Comparison of ENCODE assay signal across 8 cellular contexts in the genomic region with DNA sequence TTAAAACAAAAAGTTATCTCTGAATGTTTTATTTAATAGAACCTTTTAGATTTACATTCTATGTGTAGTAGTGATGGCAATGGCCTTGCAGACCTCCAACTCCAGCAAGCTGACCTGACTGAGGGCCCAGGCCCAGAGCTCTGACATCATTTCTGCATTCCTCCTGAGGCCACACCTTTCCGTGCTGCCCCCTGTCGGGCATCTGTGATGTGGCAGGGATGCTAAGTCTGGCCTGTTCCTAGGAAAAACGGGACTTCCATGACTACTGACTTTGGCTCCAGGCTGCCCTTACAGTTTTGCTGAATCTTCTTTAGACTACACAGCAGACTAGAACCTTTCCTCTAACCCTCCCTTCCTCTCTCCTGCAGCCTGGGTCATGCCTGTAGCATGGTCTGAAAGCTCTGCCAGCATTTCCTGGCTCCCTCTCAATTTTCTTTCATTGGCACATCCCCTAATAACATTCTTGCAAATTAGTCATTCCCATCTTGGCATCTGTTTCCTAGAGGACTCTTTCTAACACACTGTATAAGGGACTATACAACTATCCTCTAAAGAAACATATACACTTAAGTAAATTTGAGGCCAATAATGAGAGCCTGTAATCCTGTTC.
DNase-seq lines count a peak whose midpoint lies in the region; ATAC-seq and TF ChIP-seq lines count a peak whose summit lies in the region.

No MANE protein-coding gene starts in this region.

- no peaks in the 10 kb centered on the region for H3K9me2 ChIP-seq in neural cell (ENCODE audit: insufficient read depth, low read length)

- H3K9me3 ChIP-seq in neural cell (ENCODE audit: low read length) = no peaks in the 10 kb centered on the region
- no peaks in the 10 kb centered on the region for H3K9me3 ChIP-seq in CD8-positive, alpha-beta memory T cell (ENCODE audit: low read length)
- no peaks in the 10 kb centered on the region for H3K9me3 ChIP-seq in CD4-positive, alpha-beta memory T cell (ENCODE audit: control insufficient read depth in 1 of 2, low read length in 2 of 2)

- H3K4me1 Mint-ChIP-seq in CD8-positive, alpha-beta memory T cell = no peaks in the 10 kb centered on the region
- H3K4me1 Mint-ChIP-seq in CD4-positive, alpha-beta memory T cell = no peaks in the 10 kb centered on the region

- TF ChIP-seq EP300 in neural cell (conservative IDR thresholded peaks at IDR 0.05; ENCODE audit: poor library complexity, severe bottlenecking) = no peak

- H3K4me3 Mint-ChIP-seq in CD8-positive, alpha-beta memory T cell = no peak overlapping the region
- H3K4me3 Mint-ChIP-seq in CD4-positive, alpha-beta memory T cell = no peak overlapping the region

- no peak overlapping the region for H2AFZ ChIP-seq in neural cell (ENCODE audit: low read depth, low read length)

- no peak overlapping the region for H3K9ac ChIP-seq in neural cell (ENCODE audit: low read length)

- no peaks in the 10 kb centered on the region for H3F3A ChIP-seq in neural cell (ENCODE audit: insufficient read depth, low read length, poor library complexity, severe bottlenecking)

- TF ChIP-seq CTCF in HL-60 (IDR thresholded peaks at IDR 0.05; ENCODE audit: insufficient read depth, low read length) (peak; percentile 48), neural cell (IDR thresholded peaks at IDR 0.05; ENCODE audit: poor library complexity, severe bottlenecking) (peak; percentile 21)

- intact Hi-C loops in CD4-positive, alpha-beta memory T cell (cut with micrococcal nuclease) = no loop called here

- no peak for TF ChIP-seq RAD21 in neural cell (conservative IDR thresholded peaks at IDR 0.05)

- H3K27ac Mint-ChIP-seq in CD8-positive, alpha-beta memory T cell = no peak overlapping the region
- H3K27ac Mint-ChIP-seq in CD4-positive, alpha-beta memory T cell = no peak overlapping the region

- no peaks in the 10 kb centered on the region for H3K79me2 ChIP-seq in neural cell (replicated peaks; ENCODE audit: insufficient read depth, low read length)

- no peaks in the 10 kb centered on the region for H3K4me1 ChIP-seq in CD8-positive, alpha-beta memory T cell (ENCODE audit: insufficient read depth, low read length)
- no peaks in the 10 kb centered on the region for H3K4me1 ChIP-seq in CD4-positive, alpha-beta memory T cell (ENCODE audit: insufficient read depth, low read length)

- ATAC-seq in HG03521 (IDR thresholded peaks at IDR 0.05; ENCODE audit: unreplicated experiment) = no peak

- H3K4me3 ChIP-seq in HL-60 (replicated peaks; ENCODE audit: insufficient read depth, low read length) = no peak overlapping the region
- H3K4me3 ChIP-seq in neural cell (ENCODE audit: low read length) = no peak overlapping the region
- no peak overlapping the region for H3K4me3 ChIP-seq in CD8-positive, alpha-beta memory T cell (ENCODE audit: low read length)
- no peak overlapping the region for H3K4me3 ChIP-seq in CD4-positive, alpha-beta memory T cell (ENCODE audit: low read length in 2 of 2)

- H3K4me2 ChIP-seq in neural cell (ENCODE audit: low read length) = no peak overlapping the region

- CTCF ChIA-PET in CD8-positive, alpha-beta memory T cell (lab: Charles Lee) = no interaction called here
- CTCF ChIA-PET in CD4-positive, alpha-beta memory T cell (lab: Charles Lee; ENCODE audit: partially characterized antibody) = no interaction called here

- no peaks in the 10 kb centered on the region for H3K36me3 ChIP-seq in neural cell (ENCODE audit: insufficient read depth, low read length)
- no peaks in the 10 kb centered on the region for H3K36me3 ChIP-seq in CD8-positive, alpha-beta memory T cell (ENCODE audit: insufficient read depth, low read length)
- H3K36me3 ChIP-seq in CD4-positive, alpha-beta memory T cell (ENCODE audit: insufficient read depth, low read length) = no peaks in the 10 kb centered on the region

- POLR2A ChIA-PET in CD8-positive, alpha-beta memory T cell (lab: Charles Lee) = no interaction called here
- POLR2A ChIA-PET in CD4-positive, alpha-beta memory T cell (lab: Charles Lee; ENCODE audit: partially characterized antibody) = no interaction called here

- DNase-seq in DMS 273 (lab: John Stamatoyannopoulos, UW; ENCODE audit: unreplicated experiment) = peak; percentile 47
- no peak for DNase-seq in DMS 273 treated with DMSO at 0.1 percent for 48 hours (lab: John Stamatoyannopoulos, UW)
- peak in 1 of 2 experiments; percentile 8 for DNase-seq in HL-60 (ENCODE audit: low read depth in 1 of 2, low spot score in 1 of 2)
- DNase-seq in astrocyte of the hippocampus (ENCODE audit: low read depth, low spot score) = peak; percentile 79
- no peak for DNase-seq in CD8-positive, alpha-beta memory T cell
- no peak for DNase-seq in CD4-positive, alpha-beta memory T cell

- no peaks in the 10 kb centered on the region for H3K36me3 Mint-ChIP-seq in CD8-positive, alpha-beta memory T cell
- no peaks in the 10 kb centered on the region for H3K36me3 Mint-ChIP-seq in CD4-positive, alpha-beta memory T cell

- H3K27ac ChIP-seq in HL-60 (replicated peaks) (no peak overlapping the region), neural cell (ENCODE audit: low read length) (no peak overlapping the region)
- H3K27ac ChIP-seq in CD8-positive, alpha-beta memory T cell (ENCODE audit: low read depth, low read length) = no peak overlapping the region
- no peak overlapping the region for H3K27ac ChIP-seq in CD4-positive, alpha-beta memory T cell (ENCODE audit: low read depth, low read length)

- H3K27me3 ChIP-seq in HL-60 (ENCODE audit: insufficient read depth, poor library complexity, severe bottlenecking) (no peaks in the 10 kb centered on the region), neural cell (ENCODE audit: insufficient read depth, low read depth, low read length) (no peaks in the 10 kb centered on the region)
- no peaks in the 10 kb centered on the region for H3K27me3 ChIP-seq in CD8-positive, alpha-beta memory T cell (ENCODE audit: insufficient read depth, low read length, poor library complexity, severe bottlenecking)
- H3K27me3 ChIP-seq in CD4-positive, alpha-beta memory T cell (ENCODE audit: insufficient read depth, low read length) = no peaks in the 10 kb centered on the region

- no peaks in the 10 kb centered on the region for H3K27me3 Mint-ChIP-seq in CD8-positive, alpha-beta memory T cell
- H3K27me3 Mint-ChIP-seq in CD4-positive, alpha-beta memory T cell = no peaks in the 10 kb centered on the region

- H4K20me1 ChIP-seq in neural cell (ENCODE audit: insufficient read depth) = no peaks in the 10 kb centered on the region

- H3K9me3 Mint-ChIP-seq in CD8-positive, alpha-beta memory T cell = peaks cover 0 to 8% (median 3%) of the 10 kb centered on the region in 5 donors
- H3K9me3 Mint-ChIP-seq in CD4-positive, alpha-beta memory T cell = peaks cover 0 to 2% (median 0%) of the 10 kb centered on the region in 8 donors

TF ChIP-seq in neural cell, 6 proteins besides CTCF, POLR2A, EP300 and RAD21:
- TF ChIP-seq MXI1 (conservative IDR thresholded peaks at IDR 0.05; ENCODE audit: poor library complexity, severe bottlenecking) (no peak), SMC3 (conservative IDR thresholded peaks at IDR 0.05; ENCODE audit: poor library complexity) (no peak), TAF1 (IDR thresholded peaks at IDR 0.05; ENCODE audit: low read depth) (no peak), EZH2 (IDR thresholded peaks at IDR 0.05; ENCODE audit: borderline replicate concordance, insufficient read depth, low read length, poor library complexity, severe bottlenecking) (no peak), POLR2AphosphoS5 (IDR thresholded peaks at IDR 0.05) (no peak)
- TF ChIP-seq, protein P1, sequence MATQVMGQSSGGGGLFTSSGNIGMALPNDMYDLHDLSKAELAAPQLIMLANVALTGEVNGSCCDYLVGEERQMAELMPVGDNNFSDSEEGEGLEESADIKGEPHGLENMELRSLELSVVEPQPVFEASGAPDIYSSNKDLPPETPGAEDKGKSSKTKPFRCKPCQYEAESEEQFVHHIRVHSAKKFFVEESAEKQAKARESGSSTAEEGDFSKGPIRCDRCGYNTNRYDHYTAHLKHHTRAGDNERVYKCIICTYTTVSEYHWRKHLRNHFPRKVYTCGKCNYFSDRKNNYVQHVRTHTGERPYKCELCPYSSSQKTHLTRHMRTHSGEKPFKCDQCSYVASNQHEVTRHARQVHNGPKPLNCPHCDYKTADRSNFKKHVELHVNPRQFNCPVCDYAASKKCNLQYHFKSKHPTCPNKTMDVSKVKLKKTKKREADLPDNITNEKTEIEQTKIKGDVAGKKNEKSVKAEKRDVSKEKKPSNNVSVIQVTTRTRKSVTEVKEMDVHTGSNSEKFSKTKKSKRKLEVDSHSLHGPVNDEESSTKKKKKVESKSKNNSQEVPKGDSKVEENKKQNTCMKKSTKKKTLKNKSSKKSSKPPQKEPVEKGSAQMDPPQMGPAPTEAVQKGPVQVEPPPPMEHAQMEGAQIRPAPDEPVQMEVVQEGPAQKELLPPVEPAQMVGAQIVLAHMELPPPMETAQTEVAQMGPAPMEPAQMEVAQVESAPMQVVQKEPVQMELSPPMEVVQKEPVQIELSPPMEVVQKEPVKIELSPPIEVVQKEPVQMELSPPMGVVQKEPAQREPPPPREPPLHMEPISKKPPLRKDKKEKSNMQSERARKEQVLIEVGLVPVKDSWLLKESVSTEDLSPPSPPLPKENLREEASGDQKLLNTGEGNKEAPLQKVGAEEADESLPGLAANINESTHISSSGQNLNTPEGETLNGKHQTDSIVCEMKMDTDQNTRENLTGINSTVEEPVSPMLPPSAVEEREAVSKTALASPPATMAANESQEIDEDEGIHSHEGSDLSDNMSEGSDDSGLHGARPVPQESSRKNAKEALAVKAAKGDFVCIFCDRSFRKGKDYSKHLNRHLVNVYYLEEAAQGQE (IDR thresholded peaks at IDR 0.05; ENCODE audit: borderline replicate concordance) = no peak

Comparison
In these comparisons a context has a peak if more than half of its experiments do, and no peak if none do; other contexts are left out.
1. DNase-seq: peak in DMS 273 (single experiment) and astrocyte of the hippocampus (single experiment); none in DMS 273 treated with DMSO at 0.1 percent for 48 hours (single experiment), CD8-positive, alpha-beta memory T cell (0 of 5) and CD4-positive, alpha-beta memory T cell (0 of 5).